20 cellular contexts compared by ENCODE assay signal in genomic region chr6:150894191-150894744, GRCh38. TPM values are rescaled to one million over a fixed set of nuclear protein-coding genes. Genes with fewer than 3 reads are reported as not detected.
DNase-seq lines count a peak whose midpoint lies in the region; TF ChIP-seq lines count a peak whose summit lies in the region.
"Had no signal": no experiment of that assay in that cellular context is flagged by ENCODE, and none has a peak within 500 bp of the region (broad histone marks: within the 10 kb centered on the region; RNA-seq: fewer than 3 reads in every experiment).

No MANE protein-coding gene starts in this region.

- WGBS in testis, 2 donors, result 92 to 93% methylated on average over 8 of the region's 8 CpGs

- H3K9me3 Mint-ChIP-seq in activated CD4-positive, alpha-beta T cell treated with anti-CD3 and anti-CD28 coated beads, Interleukin-2, amount 10 ng/mL, durations not matched to agents 24 days and 14 days, result no peaks in the 10 kb centered on the region
- no peaks in the 10 kb centered on the region for H3K9me3 Mint-ChIP-seq in osteocyte (ENCODE audit: unreplicated experiment)

- H3K4me3 Mint-ChIP-seq in activated CD4-positive, alpha-beta T cell treated with anti-CD3 and anti-CD28 coated beads, Interleukin-2, amount 10 ng/mL, durations not matched to agents 24 days and 14 days, result no peak overlapping the region
- no peak overlapping the region for H3K4me3 Mint-ChIP-seq in osteocyte (ENCODE audit: unreplicated experiment)

- no peak for DNase-seq in activated CD4-positive, alpha-beta T cell treated with anti-CD3 and anti-CD28 coated beads, Interleukin-2, amount 10 ng/mL, durations not matched to agents 24 days and 14 days
- no peak for DNase-seq in activated CD4-positive, alpha-beta T cell treated with anti-CD3 and anti-CD28 coated beads for 48 hours
- peak; percentile 51 for DNase-seq in NCI-H1048 (lab: John Stamatoyannopoulos, UW)
- no peak for DNase-seq in brain microvascular endothelial cell
- DNase-seq in osteocyte (ENCODE audit: extremely low spot score, unreplicated experiment), result no peak
- DNase-seq in T-helper 1 cell, result no peak
- DNase-seq in testis, result no peak
- no peak for DNase-seq in activated naive CD4-positive, alpha-beta T cell (lab: John Stamatoyannopoulos, UW)
- DNase-seq: activated CD8-positive, alpha-beta memory T cell treated with anti-CD3 and anti-CD28 coated beads, Interleukin-2, amount 50 U/mL, for 48 hours; amniotic stem cell; GDM1; KBM-7; MV-4-11; occipital lobe; right lobe of liver had no signal

- H3K27me3 ChIP-seq in brain microvascular endothelial cell (replicated peaks), result no peaks in the 10 kb centered on the region
- H3K27me3 ChIP-seq in testis, result no peaks in the 10 kb centered on the region
- H3K27me3 ChIP-seq: cardiac muscle cell, hepatocyte, right lobe of liver, vagina had no signal

- H3K36me3 Mint-ChIP-seq in activated CD4-positive, alpha-beta T cell treated with anti-CD3 and anti-CD28 coated beads, Interleukin-2, amount 10 ng/mL, durations not matched to agents 24 days and 14 days (ENCODE audit: low read depth), result peaks cover 44% of the 10 kb centered on the region
- peaks cover 18% of the 10 kb centered on the region for H3K36me3 Mint-ChIP-seq in osteocyte (ENCODE audit: unreplicated experiment)

- in situ Hi-C loops in brain microvascular endothelial cell (cut with HindIII; ENCODE audit: low pct_ligation_motif_present, low sequenced_read_pairs), result loop anchor here (25.0 kb wide), 1 partner anchor 468 kb away; no protein-coding TSS in a partner anchor

- H3K27ac Mint-ChIP-seq in activated CD4-positive, alpha-beta T cell treated with anti-CD3 and anti-CD28 coated beads, Interleukin-2, amount 10 ng/mL, durations not matched to agents 24 days and 14 days, result peak overlapping the region; percentile 20
- peak overlapping the region; percentile 88 for H3K27ac Mint-ChIP-seq in osteocyte (ENCODE audit: unreplicated experiment)

- H3K9me3 ChIP-seq in testis, result no peaks in the 10 kb centered on the region
- H3K9me3 ChIP-seq: right lobe of liver, vagina had no signal

- H3K27me3 Mint-ChIP-seq in activated CD4-positive, alpha-beta T cell treated with anti-CD3 and anti-CD28 coated beads, Interleukin-2, amount 10 ng/mL, durations not matched to agents 24 days and 14 days, result no peaks in the 10 kb centered on the region
- H3K27me3 Mint-ChIP-seq in osteocyte (ENCODE audit: unreplicated experiment), result no peaks in the 10 kb centered on the region

- H3K4me3 ChIP-seq in brain microvascular endothelial cell (ENCODE audit: low read depth, low read length), result no peak overlapping the region
- no peak overlapping the region for H3K4me3 ChIP-seq in testis
- H3K4me3 ChIP-seq: cardiac muscle cell, hepatocyte, lung, right lobe of liver, vagina had no signal

- TF ChIP-seq CTCF in brain microvascular endothelial cell (IDR thresholded peaks at IDR 0.05; ENCODE audit: low read depth, low read length, missing control alignments) (no peak), osteocyte (IDR thresholded peaks at IDR 0.05) (no peak), testis (IDR thresholded peaks at IDR 0.05) (no peak)

- no peak for TF ChIP-seq POLR2A in testis (IDR thresholded peaks at IDR 0.05)

- no peaks in the 10 kb centered on the region for H3K4me1 ChIP-seq in testis
- H3K4me1 ChIP-seq: right lobe of liver had no signal

- peak overlapping the region; percentile 51 for H3K27ac ChIP-seq in brain microvascular endothelial cell
- H3K27ac ChIP-seq in testis, result no peak overlapping the region
- H3K27ac ChIP-seq: C4-2B, hepatocyte, right lobe of liver, vagina had no signal

- H3K36me3 ChIP-seq in brain microvascular endothelial cell (replicated peaks) (peaks cover 26% of the 10 kb centered on the region), testis (ENCODE audit: low read depth, missing control alignments) (no peaks in the 10 kb centered on the region)
- H3K36me3 ChIP-seq: right lobe of liver, vagina had no signal

- intact Hi-C loops in activated CD4-positive, alpha-beta T cell treated with anti-CD3 and anti-CD28 coated beads, Interleukin-2, amount 10 ng/mL, durations not matched to agents 24 days and 14 days (cut with micrococcal nuclease), result no loop called here
- intact Hi-C loops in testis (cut with DNase I; ENCODE audit: low total_unique reads), result loop anchor here (10.0 kb wide), 1 partner anchor 431 kb away; no protein-coding TSS in a partner anchor

- H3K4me1 Mint-ChIP-seq in activated CD4-positive, alpha-beta T cell treated with anti-CD3 and anti-CD28 coated beads, Interleukin-2, amount 10 ng/mL, durations not matched to agents 24 days and 14 days, result peaks cover 28% of the 10 kb centered on the region
- H3K4me1 Mint-ChIP-seq in osteocyte (ENCODE audit: unreplicated experiment), result peaks cover 53% of the 10 kb centered on the region

RNA-seq across cellular contexts. Expression of gene MTHFD1L, which starts 28.8 kb away (rescaled TPM):
- 136 and 137 TPM in 2 replicates for total RNA-seq in activated CD4-positive, alpha-beta T cell treated with anti-CD3 and anti-CD28 coated beads, Interleukin-2, amount 10 ng/mL, durations not matched to agents 24 days and 14 days
- total RNA-seq in osteocyte, result 63.2 and 67.0 TPM in 2 replicates
- 10 to 100 TPM; 29.5 to 35.3 TPM for total RNA-seq in testis
- 23.4 TPM for polyA plus RNA-seq in testis (ENCODE audit: insufficient read depth, low read depth, low replicate concordance)
